Comparison of ENCODE assay signal across 9 cellular contexts in genomic region chr19:1811472-1811894, GRCh38. TPM values are rescaled to one million over a fixed set of nuclear protein-coding genes. Genes with fewer than 3 reads are reported as not detected.
A peak's percentile ranks its signal among the peaks of the same experiment; 100 is the strongest.
DNase-seq lines count a peak whose midpoint lies in the region; ATAC-seq and TF ChIP-seq lines count a peak whose summit lies in the region.
"Had no signal": no experiment of that assay in that cellular context is flagged by ENCODE, and none has a peak within 500 bp of the region (broad histone marks: within the 10 kb centered on the region; RNA-seq: fewer than 3 reads in every experiment).

No MANE protein-coding gene starts in this region.

- WGBS in esophagus muscularis mucosa: 14% methylated on average over 13 of the region's 13 CpGs

- H3K4me3 Mint-ChIP-seq in IgD-negative memory B cell: peak overlapping the region in 3 of 4 donors; percentile 52 to 91 (median 65)
- H3K4me3 Mint-ChIP-seq in activated CD8-positive, alpha-beta T cell treated with anti-CD3 and anti-CD28 coated beads, Interleukin-2, amount 10 ng/mL, durations not matched to agents 7 days and 5 days: peak overlapping the region; percentile 89
- H3K4me3 Mint-ChIP-seq in type B pancreatic cell: peak overlapping the region; percentile 67

- H3K9me3 Mint-ChIP-seq in IgD-negative memory B cell: no peaks in the 10 kb centered on the region
- no peaks in the 10 kb centered on the region for H3K9me3 Mint-ChIP-seq in activated CD8-positive, alpha-beta T cell treated with anti-CD3 and anti-CD28 coated beads, Interleukin-2, amount 10 ng/mL, durations not matched to agents 7 days and 5 days (ENCODE audit: insufficient read depth)
- no peaks in the 10 kb centered on the region for H3K9me3 Mint-ChIP-seq in type B pancreatic cell

- H3K4me2 ChIP-seq in osteoblast (ENCODE audit: insufficient read depth, low read length): peak overlapping the region; percentile 63

- peaks cover 11% of the 10 kb centered on the region for H4K20me1 ChIP-seq in osteoblast (ENCODE audit: insufficient read depth, low read length)

- H3K9me3 ChIP-seq in esophagus muscularis mucosa (no peaks in the 10 kb centered on the region), osteoblast (ENCODE audit: low read depth, low read length) (no peaks in the 10 kb centered on the region)

- no peaks in the 10 kb centered on the region for H3K36me3 Mint-ChIP-seq in IgD-negative memory B cell
- peaks cover 5% of the 10 kb centered on the region for H3K36me3 Mint-ChIP-seq in activated CD8-positive, alpha-beta T cell treated with anti-CD3 and anti-CD28 coated beads, Interleukin-2, amount 10 ng/mL, durations not matched to agents 7 days and 5 days (ENCODE audit: low read depth)
- H3K36me3 Mint-ChIP-seq in type B pancreatic cell: no peaks in the 10 kb centered on the region

- H3K4me1 Mint-ChIP-seq in IgD-negative memory B cell: peaks cover 7 to 12% (median 10%) of the 10 kb centered on the region in 3 donors
- peaks cover 24% of the 10 kb centered on the region for H3K4me1 Mint-ChIP-seq in activated CD8-positive, alpha-beta T cell treated with anti-CD3 and anti-CD28 coated beads, Interleukin-2, amount 10 ng/mL, durations not matched to agents 7 days and 5 days (ENCODE audit: low read depth)
- peaks cover 8% of the 10 kb centered on the region for H3K4me1 Mint-ChIP-seq in type B pancreatic cell (ENCODE audit: unreplicated experiment)

- H3K79me2 ChIP-seq in osteoblast (ENCODE audit: insufficient read depth, low read length): no peaks in the 10 kb centered on the region

- no peaks in the 10 kb centered on the region for H3K27me3 Mint-ChIP-seq in IgD-negative memory B cell
- H3K27me3 Mint-ChIP-seq in activated CD8-positive, alpha-beta T cell treated with anti-CD3 and anti-CD28 coated beads, Interleukin-2, amount 10 ng/mL, durations not matched to agents 7 days and 5 days (ENCODE audit: low read depth): no peaks in the 10 kb centered on the region
- H3K27me3 Mint-ChIP-seq in type B pancreatic cell: peaks cover 5% of the 10 kb centered on the region

- no peak for ATAC-seq in activated CD8-positive, alpha-beta T cell treated with anti-CD3 and anti-CD28 coated beads, Interleukin-2, amount 10 ng/mL, durations not matched to agents 7 days and 5 days
- ATAC-seq in HG02571 (IDR thresholded peaks at IDR 0.05; ENCODE audit: unreplicated experiment) (no peak), HG03457 (IDR thresholded peaks at IDR 0.05; ENCODE audit: unreplicated experiment) (no peak)

- POLR2A ChIA-PET in activated CD8-positive, alpha-beta T cell treated with anti-CD3 and anti-CD28 coated beads, Interleukin-2, amount 10 ng/mL, durations not matched to agents 7 days and 5 days (lab: Charles Lee): interaction anchor here (0.5 to 0.6 kb wide), 2 partner anchors 1316 to 1796 kb away, joined by 3 read pairs; no protein-coding TSS in a partner anchor

- TF ChIP-seq POLR2A in esophagus muscularis mucosa (IDR thresholded peaks at IDR 0.05; ENCODE audit: low read depth): no peak

- H3K27me3 ChIP-seq in esophagus muscularis mucosa (no peaks in the 10 kb centered on the region), osteoblast (ENCODE audit: insufficient read depth, low read length) (no peaks in the 10 kb centered on the region)

- H3K4me1 ChIP-seq in esophagus muscularis mucosa (peaks cover 15 to 26% (median 24%) of the 10 kb centered on the region in 4 donors), osteoblast (ENCODE audit: insufficient read depth, low read length) (peaks cover 9% of the 10 kb centered on the region)

- H3K27ac ChIP-seq in esophagus muscularis mucosa (replicated peaks in 1 of 4) (peak overlapping the region; percentile 67 to 81 (median 78)), osteoblast (ENCODE audit: low read depth, low read length) (no peak overlapping the region)

- H3K27ac Mint-ChIP-seq in IgD-negative memory B cell: peak overlapping the region in 1 of 3 donors; percentile 74
- peak overlapping the region; percentile 73 for H3K27ac Mint-ChIP-seq in activated CD8-positive, alpha-beta T cell treated with anti-CD3 and anti-CD28 coated beads, Interleukin-2, amount 10 ng/mL, durations not matched to agents 7 days and 5 days
- H3K27ac Mint-ChIP-seq in type B pancreatic cell: no peak overlapping the region

- DNase-seq in AML-193 (lab: John Stamatoyannopoulos, UW) (peak; percentile 18 to 19), esophagus muscularis mucosa (ENCODE audit: extremely low spot score) (no peak), osteoblast (ENCODE audit: insufficient read length, low spot score, missing footprints) (peak; percentile 98), type B pancreatic cell (ENCODE audit: extremely low spot score, unreplicated experiment) (no peak)
- DNase-seq in activated CD8-positive, alpha-beta T cell treated with anti-CD3 and anti-CD28 coated beads, Interleukin-2, amount 10 ng/mL, durations not matched to agents 7 days and 5 days: peak; percentile 45

- CTCF ChIA-PET in activated CD8-positive, alpha-beta T cell treated with anti-CD3 and anti-CD28 coated beads, Interleukin-2, amount 10 ng/mL, durations not matched to agents 7 days and 5 days (lab: Charles Lee): interaction anchor here (1.2 to 1.6 kb wide), 4 partner anchors 15 to 65 kb away, joined by 3 to 8 read pairs (median 5); no protein-coding TSS in a partner anchor

- intact Hi-C loops in esophagus muscularis mucosa (cut with DNase I): no loop called here

- TF ChIP-seq CTCF in esophagus muscularis mucosa (IDR thresholded peaks at IDR 0.05) (no peak), osteoblast (IDR thresholded peaks at IDR 0.05; ENCODE audit: extremely low read depth, low read depth, low read length) (no peak), type B pancreatic cell (conservative IDR thresholded peaks at IDR 0.05) (no peak)

- peaks cover 12 to 21% (median 19%) of the 10 kb centered on the region in 4 donors for H3K36me3 ChIP-seq in esophagus muscularis mucosa
- peaks cover 5% of the 10 kb centered on the region for H3K36me3 ChIP-seq in osteoblast (ENCODE audit: insufficient read depth, low read length)

- H3K4me3 ChIP-seq in esophagus muscularis mucosa: peak overlapping the region; percentile 55 to 59 (median 58)
- H3K4me3 ChIP-seq in osteoblast (ENCODE audit: insufficient read depth, low read length): peak overlapping the region; percentile 72

- TF ChIP-seq EP300 in esophagus muscularis mucosa (IDR thresholded peaks at IDR 0.05): no peak

- H2AFZ ChIP-seq in osteoblast (ENCODE audit: low read length): no peak overlapping the region

RNA-seq across cellular contexts. Expression of gene ATP8B3, which starts 0.6 kb away (rescaled TPM):
- 1.2 TPM for polyA plus RNA-seq in IgD-negative memory B cell
- 10 to 100 TPM; 20.2 to 27.8 TPM for total RNA-seq in activated CD8-positive, alpha-beta T cell treated with anti-CD3 and anti-CD28 coated beads, Interleukin-2, amount 10 ng/mL, durations not matched to agents 7 days and 5 days
- total RNA-seq in esophagus muscularis mucosa (under 1 TPM; 0.19 to 0.92 (median 0.66) TPM), osteoblast (0.59 and 0.72 TPM in 2 replicates), type B pancreatic cell (ENCODE audit: low replicate concordance) (0.48 and 1.5 TPM in 2 replicates)

RNA-seq across cellular contexts. Expression of gene REXO1, which starts 36.8 kb away (rescaled TPM):
- polyA plus RNA-seq in IgD-negative memory B cell: 13.7 TPM
- total RNA-seq in activated CD8-positive, alpha-beta T cell treated with anti-CD3 and anti-CD28 coated beads, Interleukin-2, amount 10 ng/mL, durations not matched to agents 7 days and 5 days: 10 to 100 TPM; 47.9 to 52.9 TPM
- 10 to 100 TPM; 16.2 to 36.0 (median 26.1) TPM for total RNA-seq in esophagus muscularis mucosa
- total RNA-seq in osteoblast: 8.5 and 9.4 TPM in 2 replicates
- 36.4 and 37.9 TPM in 2 replicates for total RNA-seq in type B pancreatic cell (ENCODE audit: low replicate concordance)

RNA-seq across cellular contexts. Expression of gene KLF16, which starts 51.9 kb away (rescaled TPM):
- 1.8 TPM for polyA plus RNA-seq in IgD-negative memory B cell
- 10 to 100 TPM; 26.5 to 29.8 TPM for total RNA-seq in activated CD8-positive, alpha-beta T cell treated with anti-CD3 and anti-CD28 coated beads, Interleukin-2, amount 10 ng/mL, durations not matched to agents 7 days and 5 days
- total RNA-seq in esophagus muscularis mucosa (10 to 100 TPM in 1 of 4 donors, 1 to 10 TPM in 3; 2.5 to 10.8 (median 8.5) TPM), osteoblast (6.9 and 11.5 TPM in 2 replicates), type B pancreatic cell (ENCODE audit: low replicate concordance) (17.9 and 18.1 TPM in 2 replicates)

RNA-seq across cellular contexts. Expression of gene ONECUT3, which starts 58.2 kb away (rescaled TPM):
- not detected for polyA plus RNA-seq in IgD-negative memory B cell
- total RNA-seq in activated CD8-positive, alpha-beta T cell treated with anti-CD3 and anti-CD28 coated beads, Interleukin-2, amount 10 ng/mL, durations not matched to agents 7 days and 5 days: not detected
- not detected for total RNA-seq in esophagus muscularis mucosa
- not detected in 2 replicates for total RNA-seq in osteoblast
- 0.94 and 5.9 TPM in 2 replicates for total RNA-seq in type B pancreatic cell (ENCODE audit: low replicate concordance)
- total RNA-seq: skeletal muscle tissue had no signal

Comparison
In these comparisons a context has a peak if more than half of its experiments do, and no peak if none do; other contexts are left out.
1. DNase-seq: peak in AML-193 (2 of 2), activated CD8-positive, alpha-beta T cell treated with anti-CD3 and anti-CD28 coated beads, Interleukin-2, amount 10 ng/mL, durations not matched to agents 7 days and 5 days (single experiment) and osteoblast (single experiment); none in esophagus muscularis mucosa (single experiment) and type B pancreatic cell (single experiment).
2. Peak in every context shown above with its lines, with median percentiles within 50 percentile points of each other: H3K4me3 Mint-ChIP-seq.